ENCODE assay signal across 22 cellular contexts in the genomic region with DNA sequence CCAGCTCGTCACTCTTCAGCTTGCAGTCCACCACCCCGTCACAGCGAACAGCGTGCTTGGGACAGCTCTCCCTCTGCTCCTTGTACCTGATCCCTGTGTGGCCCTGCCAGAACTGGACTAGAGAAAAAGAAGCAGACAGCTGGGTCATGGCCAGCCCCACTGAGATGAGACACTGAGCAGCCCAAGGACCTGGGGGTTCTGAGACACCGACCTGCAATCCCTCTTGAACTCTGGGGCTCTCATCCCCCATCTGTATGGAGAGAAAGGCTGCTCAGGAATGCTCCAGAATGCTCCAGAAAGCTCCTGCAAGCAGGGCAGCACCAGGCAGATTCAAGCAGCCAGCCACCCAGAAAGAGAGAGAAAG. TPM values are rescaled to one million over a fixed set of nuclear protein-coding genes. Genes with fewer than 3 reads are reported as not detected.
DNase-seq lines count a peak whose midpoint lies in the region; ATAC-seq, FAIRE-seq and TF ChIP-seq lines count a peak whose summit lies in the region.
"Had no signal": no experiment of that assay in that cellular context is flagged by ENCODE, and none has a peak within 500 bp of the region (broad histone marks: within the 10 kb centered on the region; RNA-seq: fewer than 3 reads in every experiment).

No MANE protein-coding gene starts in this region.

- CTCF ChIA-PET in T-cell (lab: Charles Lee): no interaction called here

- TF ChIP-seq CTCF in bronchial epithelial cell (IDR thresholded peaks at IDR 0.05; ENCODE audit: insufficient read depth, low read length, severe bottlenecking) (no peak), neural progenitor cell (IDR thresholded peaks at IDR 0.05) (no peak)

- H3K9me3 Mint-ChIP-seq in neural progenitor cell (no peaks in the 10 kb centered on the region), T-cell (no peaks in the 10 kb centered on the region)
- H3K9me3 Mint-ChIP-seq: CD8-positive, alpha-beta T cell had no signal

- no peak overlapping the region for H3K9ac ChIP-seq in neural progenitor cell

- H3K27ac Mint-ChIP-seq in neural progenitor cell: peak overlapping the region; percentile 42
- no peak overlapping the region for H3K27ac Mint-ChIP-seq in T-cell
- H3K27ac Mint-ChIP-seq: CD8-positive, alpha-beta T cell had no signal

- H3K4me3 Mint-ChIP-seq in neural progenitor cell: no peak overlapping the region
- no peak overlapping the region for H3K4me3 Mint-ChIP-seq in T-cell
- H3K4me3 Mint-ChIP-seq: CD8-positive, alpha-beta T cell had no signal

- H3K27ac ChIP-seq in neural progenitor cell: no peak overlapping the region
- H3K27ac ChIP-seq: RWPE1 had no signal

- H3K36me3 ChIP-seq in bronchial epithelial cell (ENCODE audit: control insufficient read depth, insufficient read depth, low read length): no peaks in the 10 kb centered on the region
- H3K36me3 ChIP-seq in neural progenitor cell: no peaks in the 10 kb centered on the region

- H3K27me3 ChIP-seq in bronchial epithelial cell (ENCODE audit: control insufficient read depth, insufficient read depth, low read length) (no peaks in the 10 kb centered on the region), neural progenitor cell (no peaks in the 10 kb centered on the region)

- H4K20me1 ChIP-seq in neural progenitor cell (ENCODE audit: low read depth): no peaks in the 10 kb centered on the region

- FAIRE-seq in bronchial epithelial cell (lab: Jason Lieb, UNC): peak; percentile 7
- FAIRE-seq: A204.1, GM12891, GM18507, HepG2 had no signal

- ATAC-seq in T-cell (replicated peaks in 1 of 4): no peak
- ATAC-seq: CD8-positive, alpha-beta T cell; HepG2; PC-3 had no signal

- H3K79me2 ChIP-seq in neural progenitor cell (ENCODE audit: low read depth): no peaks in the 10 kb centered on the region

- H2AFZ ChIP-seq in neural progenitor cell (replicated peaks): no peak overlapping the region

- H3K4me3 ChIP-seq in bronchial epithelial cell (ENCODE audit: low read depth, low read length): no peak overlapping the region
- no peak overlapping the region for H3K4me3 ChIP-seq in neural progenitor cell

- DNase-seq in activated effector memory CD4-positive, alpha-beta T cell treated with anti-CD3 and anti-CD28 coated beads, Interleukin-2, amount 50 U/mL, for 16 hours: peak; percentile 39
- DNase-seq in activated effector memory CD4-positive, alpha-beta T cell treated with Interleukin-2 at 50 U/mL for 16 hours: no peak
- DNase-seq in bronchial epithelial cell (ENCODE audit: low read depth) (no peak), neural progenitor cell (ENCODE audit: low spot score) (no peak), T-cell (no peak), NCI-H1694 treated with DMSO at 0.1 percent for 48 hours (lab: John Stamatoyannopoulos, UW) (no peak), NCI-H2107 (lab: John Stamatoyannopoulos, UW) (no peak)
- DNase-seq: Calu3; CD8-positive, alpha-beta T cell; DMS53; KBM-7; MV-4-11; NCI-H1417; NCI-H187 treated with DMSO at 0.1 percent for 48 hours; NCI-H226; NCI-H524; PC-3 had no signal

- POLR2A ChIA-PET in T-cell (lab: Charles Lee): no interaction called here

- H3K27me3 Mint-ChIP-seq in neural progenitor cell (ENCODE audit: insufficient read depth, low read depth) (peaks cover 14% of the 10 kb centered on the region), T-cell (no peaks in the 10 kb centered on the region)

- H3K4me2 ChIP-seq in neural progenitor cell: no peak overlapping the region

- H3K4me1 ChIP-seq in neural progenitor cell: peaks cover 5% of the 10 kb centered on the region

- H3K9me3 ChIP-seq in neural progenitor cell (ENCODE audit: low read depth): no peaks in the 10 kb centered on the region

- H3K36me3 Mint-ChIP-seq in neural progenitor cell (no peaks in the 10 kb centered on the region), T-cell (peaks cover 8% of the 10 kb centered on the region)

- H3F3A ChIP-seq in neural progenitor cell (ENCODE audit: low read depth): no peaks in the 10 kb centered on the region

- peaks cover 14% of the 10 kb centered on the region for H3K4me1 Mint-ChIP-seq in neural progenitor cell
- H3K4me1 Mint-ChIP-seq in T-cell: peaks cover 0 to 2% (median under 1%) of the 10 kb centered on the region in 3 donors

RNA-seq across cellular contexts. Expression of a gene that starts 14.8 kb away (rescaled TPM):
- total RNA-seq in bronchial epithelial cell: 0.53 and 11.5 TPM in 2 replicates
- 0.22 TPM in 1 of 2 replicates, not detected in the other for total RNA-seq in neural progenitor cell (ENCODE audit: low replicate concordance)
- total RNA-seq in T-cell: 1 to 10 TPM; 2.1 to 4.7 (median 3.7) TPM
- total RNA-seq: HepG2 had no signal

RNA-seq across cellular contexts. Expression of a gene that starts 37.9 kb away (rescaled TPM):
- not detected in 2 replicates for total RNA-seq in bronchial epithelial cell
- 95.6 and 123 TPM in 2 replicates for total RNA-seq in neural progenitor cell (ENCODE audit: low replicate concordance)
- total RNA-seq in T-cell: under 1 TPM in 3 of 5 donors, not detected in 2; 0.38 to 0.73 (median 0.53) TPM
- total RNA-seq: CD8-positive, alpha-beta T cell; HepG2; PC-3 had no signal

Comparison
In these comparisons a context has a peak if more than half of its experiments do, and no peak if none do; other contexts are left out.
1. RNA of a gene that starts 37.9 kb away (total RNA-seq): 95.6 to 123 TPM in neural progenitor cell; 0.38 to 0.73 TPM in T-cell and not detected in bronchial epithelial cell; every median in the first group is over 10 times any median in the second.